Comparison of ENCODE assay signal across 7 cellular contexts in the genomic region with DNA sequence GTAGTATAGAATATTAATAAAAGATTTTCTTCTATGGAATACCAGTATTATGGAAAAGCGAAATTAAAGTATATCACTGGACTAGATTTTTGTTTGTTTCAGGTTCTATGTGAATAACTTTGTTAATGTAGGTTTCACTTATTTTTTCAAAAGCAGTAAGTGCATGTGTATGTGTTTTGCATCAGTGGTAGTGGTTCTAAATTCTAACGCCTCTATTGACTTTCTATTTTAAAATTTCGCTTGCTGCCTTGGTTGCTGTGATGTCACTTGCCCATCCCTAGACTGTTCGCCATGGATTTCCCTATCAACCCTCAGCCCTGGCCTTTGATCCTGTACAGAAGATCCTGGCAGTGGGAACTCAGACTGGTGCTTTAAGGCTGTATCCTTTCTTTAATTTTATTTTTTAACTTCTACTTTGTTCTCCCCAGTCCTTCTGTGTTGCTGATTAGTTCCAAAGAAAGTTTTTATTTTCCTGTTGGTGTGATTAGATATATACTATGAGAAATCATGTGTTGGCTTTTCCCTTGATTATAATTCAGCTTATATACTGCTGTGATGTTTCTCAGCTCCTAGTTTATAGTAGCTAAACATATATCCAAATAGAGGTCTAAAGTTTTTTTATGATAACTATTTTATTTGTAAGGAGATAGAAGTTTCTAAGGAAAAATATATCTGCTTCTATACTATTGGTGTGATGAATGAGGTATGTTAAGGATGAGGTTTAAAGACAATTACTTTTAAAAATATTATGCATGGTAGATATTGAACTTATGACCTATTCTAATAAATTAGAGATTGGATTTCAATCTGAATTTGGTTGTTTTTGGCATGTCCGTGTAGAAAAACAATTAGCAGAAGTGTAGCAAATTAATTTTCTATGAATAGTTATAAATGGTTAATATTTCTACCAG. TPM values are rescaled to one million over a fixed set of nuclear protein-coding genes. Genes with fewer than 3 reads are reported as not detected.
DNase-seq lines count a peak whose midpoint lies in the region; ATAC-seq, FAIRE-seq and TF ChIP-seq lines count a peak whose summit lies in the region.

No MANE protein-coding gene starts in this region.

- no peaks in the 10 kb centered on the region for H3K27me3 Mint-ChIP-seq in astrocyte (ENCODE audit: low read depth, unreplicated experiment)
- H3K27me3 Mint-ChIP-seq in memory B cell = no peaks in the 10 kb centered on the region

- H3K27ac Mint-ChIP-seq in astrocyte (ENCODE audit: unreplicated experiment) = no peak overlapping the region
- H3K27ac Mint-ChIP-seq in memory B cell = peak overlapping the region; percentile 55

- no peak for ATAC-seq in memory B cell (ENCODE audit: low read depth)

- H3K4me3 ChIP-seq in MG63 (peak overlapping the region; percentile 74), astrocyte (ENCODE audit: insufficient read depth, low read depth, low read length) (peak overlapping the region; percentile 49)

- H3K4me3 Mint-ChIP-seq in astrocyte (ENCODE audit: unreplicated experiment) = peak overlapping the region; percentile 96
- H3K4me3 Mint-ChIP-seq in memory B cell = peak overlapping the region; percentile 49

- H4K20me1 ChIP-seq in astrocyte (ENCODE audit: insufficient read depth, low read length) = peaks cover 24% of the 10 kb centered on the region

- H3K4me2 ChIP-seq in astrocyte (ENCODE audit: low read length) = peak overlapping the region; percentile 96

- peaks cover 5% of the 10 kb centered on the region for H3K4me1 ChIP-seq in astrocyte (ENCODE audit: insufficient read depth, low read length)

- H3K27me3 ChIP-seq in MG63 = no peaks in the 10 kb centered on the region
- H3K27me3 ChIP-seq in astrocyte (ENCODE audit: insufficient read depth, low read length) = no peaks in the 10 kb centered on the region

- H3K36me3 Mint-ChIP-seq in astrocyte (ENCODE audit: low read depth, unreplicated experiment) = peaks cover 2% of the 10 kb centered on the region
- H3K36me3 Mint-ChIP-seq in memory B cell = no peaks in the 10 kb centered on the region

- TF ChIP-seq CTCF in astrocyte (IDR thresholded peaks at IDR 0.05; ENCODE audit: insufficient read depth, low read depth, low read length) = no peak
- no peak for TF ChIP-seq CTCF in GM10266 (IDR thresholded peaks at IDR 0.05; ENCODE audit: control insufficient read depth, insufficient read depth, low read depth, missing control alignments)

- H3K27ac ChIP-seq in astrocyte (ENCODE audit: low read depth, low read length) = no peak overlapping the region

- H3K9me3 Mint-ChIP-seq in astrocyte (ENCODE audit: unreplicated experiment) (no peaks in the 10 kb centered on the region), memory B cell (no peaks in the 10 kb centered on the region)

- no peak overlapping the region for H2AFZ ChIP-seq in astrocyte (ENCODE audit: low read depth, low read length)

- H3K4me1 Mint-ChIP-seq in astrocyte (ENCODE audit: low read depth, unreplicated experiment) = peaks cover 17% of the 10 kb centered on the region
- peaks cover 18% of the 10 kb centered on the region for H3K4me1 Mint-ChIP-seq in memory B cell

- DNase-seq in EH (ENCODE audit: low read depth) (peak; percentile 46), MG63 (peak; percentile 45), astrocyte (ENCODE audit: low read depth) (peak; percentile 22), memory B cell (ENCODE audit: low spot score in 2 of 2) (no peak), GM10266 (ENCODE audit: extremely low spot score) (no peak)
- no peak for DNase-seq in effector CD4-positive, alpha-beta T cell
- no peak for DNase-seq in activated CD8-positive, alpha-beta memory T cell treated with anti-CD3 and anti-CD28 coated beads, Interleukin-2, amount 50 U/mL, for 4 hours

- peak overlapping the region; percentile 46 for H3K9ac ChIP-seq in astrocyte (ENCODE audit: low read length)

- H3K36me3 ChIP-seq in MG63 = peaks cover 5% of the 10 kb centered on the region; the same call in 1 of the 2 replicates
- H3K36me3 ChIP-seq in astrocyte (ENCODE audit: insufficient read depth, low read length) = no peaks in the 10 kb centered on the region

- FAIRE-seq in astrocyte (lab: Jason Lieb, UNC) = no peak

- H3K9me3 ChIP-seq in MG63 (no peaks in the 10 kb centered on the region), astrocyte (ENCODE audit: insufficient read depth, low read depth, low read length) (no peaks in the 10 kb centered on the region)

- H3K79me2 ChIP-seq in astrocyte (ENCODE audit: insufficient read depth, low read length) = peaks cover 62% of the 10 kb centered on the region

RNA-seq across cellular contexts. Expression of a gene that starts 1.7 kb away (rescaled TPM):
- total RNA-seq in MG63 (2014; rRNA removed; shearing (Covaris generic); ENCODE audit: low replicate concordance) = 6.0 and 8.9 TPM in 2 replicates
- 21.8 and 25.7 TPM in 2 replicates for total RNA-seq in astrocyte

Comparison
In these comparisons a context has a peak if more than half of its experiments do, and no peak if none do; other contexts are left out.
1. DNase-seq: peak in EH (single experiment), MG63 (single experiment) and astrocyte (single experiment); none in memory B cell (0 of 2), effector CD4-positive, alpha-beta T cell (single experiment), GM10266 (single experiment) and activated CD8-positive, alpha-beta memory T cell treated with anti-CD3 and anti-CD28 coated beads, Interleukin-2, amount 50 U/mL, for 4 hours (single experiment).